ENCODE assay signal across 8 cellular contexts in the genomic region with DNA sequence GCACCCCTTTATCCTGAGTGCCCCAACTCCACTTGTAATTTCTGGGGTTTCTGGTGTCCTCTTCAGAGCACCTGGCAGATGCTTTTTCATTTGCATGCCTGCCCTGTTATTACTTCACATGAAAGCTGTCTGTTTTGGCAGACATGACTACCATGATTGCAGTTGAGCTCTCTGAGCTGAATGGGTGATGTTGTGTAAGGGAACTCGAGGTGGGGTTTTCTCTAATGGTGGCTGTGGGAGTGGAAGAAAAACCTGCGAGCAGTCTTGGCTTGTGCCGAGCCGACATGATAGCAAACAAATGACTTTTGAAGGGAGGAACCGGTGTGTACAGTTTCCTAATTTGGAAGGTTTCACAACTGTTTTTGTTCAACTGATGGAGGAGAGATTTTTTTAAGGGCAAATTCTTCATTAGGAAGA.
A peak's percentile ranks its signal among the peaks of the same experiment; 100 is the strongest.
DNase-seq lines count a peak whose midpoint lies in the region; ATAC-seq, FAIRE-seq and TF ChIP-seq lines count a peak whose summit lies in the region.

No MANE protein-coding gene starts in this region.

- TF ChIP-seq CTCF in HL-60 (IDR thresholded peaks at IDR 0.05; ENCODE audit: insufficient read depth, low read length) (no peak), ascending aorta (IDR thresholded peaks at IDR 0.05) (no peak), hepatocyte (IDR thresholded peaks at IDR 0.05; ENCODE audit: poor library complexity) (no peak)

- H3K27me3 ChIP-seq in HL-60 (ENCODE audit: insufficient read depth, poor library complexity, severe bottlenecking), result no peaks in the 10 kb centered on the region
- no peaks in the 10 kb centered on the region for H3K27me3 ChIP-seq in ascending aorta
- H3K27me3 ChIP-seq in hepatocyte, result no peaks in the 10 kb centered on the region
- H3K27me3 ChIP-seq in subcutaneous abdominal adipose tissue (ENCODE audit: control insufficient read depth in 5 of 5, insufficient read depth in 4 of 5, low read length in 5 of 5), result no peaks in the 10 kb centered on the region

- H3K4me3 ChIP-seq in HL-60 (replicated peaks; ENCODE audit: insufficient read depth, low read length), result no peak overlapping the region
- peak overlapping the region in 1 of 2 donors; percentile 28 for H3K4me3 ChIP-seq in ascending aorta
- no peak overlapping the region for H3K4me3 ChIP-seq in hepatocyte
- H3K4me3 ChIP-seq in subcutaneous abdominal adipose tissue (ENCODE audit: low read depth in 1 of 5, low read length in 5 of 5), result peak overlapping the region in 1 of 5 donors; percentile 26

- DNase-seq in HL-60 (ENCODE audit: low read depth in 1 of 2, low spot score in 1 of 2), result peak in 1 of 2 experiments; percentile 23
- DNase-seq in ascending aorta (ENCODE audit: low spot score in 2 of 2), result no peak
- no peak for DNase-seq in hepatocyte (ENCODE audit: low spot score)
- no peak for DNase-seq in stimulated activated CD4-positive, alpha-beta T cell treated with anti-CD3 and anti-CD28 coated beads, Interleukin-2, amount 100 ng/mL, for 24 hours
- DNase-seq in GM12892 (ENCODE audit: insufficient read length), result no peak

- peak overlapping the region; percentile 48 for H3K4me2 ChIP-seq in hepatocyte

- H3K9me2 ChIP-seq in hepatocyte (replicated peaks; ENCODE audit: insufficient read depth), result no peaks in the 10 kb centered on the region

- ATAC-seq in GM18873 (IDR thresholded peaks at IDR 0.05; ENCODE audit: low FRiP score, unreplicated experiment) (no peak), HG02840 (IDR thresholded peaks at IDR 0.05; ENCODE audit: low FRiP score, unreplicated experiment) (no peak)

- H2AFZ ChIP-seq in hepatocyte, result no peak overlapping the region

- H3K4me1 ChIP-seq in ascending aorta, result peaks cover 9 to 59% of the 10 kb centered on the region in 2 donors
- H3K4me1 ChIP-seq in hepatocyte (ENCODE audit: insufficient read depth), result peaks cover 53% of the 10 kb centered on the region
- peaks cover 9 to 57% (median 42%) of the 10 kb centered on the region in 5 donors for H3K4me1 ChIP-seq in subcutaneous abdominal adipose tissue (ENCODE audit: control insufficient read depth in 5 of 5, insufficient read depth in 5 of 5, low read length in 5 of 5)

- FAIRE-seq in GM12892 (lab: Jason Lieb, UNC), result no peak

- TF ChIP-seq POLR2A in GM12892 (IDR thresholded peaks at IDR 0.05; ENCODE audit: low read depth, low read length), result no peak

- no peaks in the 10 kb centered on the region for H4K20me1 ChIP-seq in hepatocyte (ENCODE audit: insufficient read depth, poor library complexity, severe bottlenecking)

- peaks cover 28% of the 10 kb centered on the region for H3K79me2 ChIP-seq in hepatocyte

- H3K36me3 ChIP-seq in ascending aorta (no peaks in the 10 kb centered on the region), hepatocyte (replicated peaks; ENCODE audit: insufficient read depth, low read depth) (no peaks in the 10 kb centered on the region), subcutaneous abdominal adipose tissue (ENCODE audit: control insufficient read depth in 5 of 5, insufficient read depth in 5 of 5, low read length in 5 of 5) (no peaks in the 10 kb centered on the region)

- 50% methylated on average over 5 of the region's 5 CpGs for WGBS in hepatocyte (ENCODE audit: low lambda C conversion rate, missing lambda C conversion rate)

- H3K9me3 ChIP-seq in ascending aorta (no peaks in the 10 kb centered on the region), hepatocyte (ENCODE audit: low read depth) (no peaks in the 10 kb centered on the region), subcutaneous abdominal adipose tissue (ENCODE audit: control insufficient read depth in 5 of 5, low read length in 5 of 5) (no peaks in the 10 kb centered on the region)

- H3K27ac ChIP-seq in HL-60 (replicated peaks) (peak overlapping the region; percentile 47), ascending aorta (peak overlapping the region; percentile 91 to 97), hepatocyte (peak overlapping the region; percentile 89), subcutaneous abdominal adipose tissue (ENCODE audit: low read depth, low read length) (peak overlapping the region; percentile 74)

- no peak overlapping the region for H3K9ac ChIP-seq in subcutaneous abdominal adipose tissue (ENCODE audit: low read length in 5 of 5)

- intact Hi-C loops in ascending aorta (cut with DNase I), result loop anchor here (1.0 to 2.0 kb wide), 3 partner anchors 22 to 72 kb away; no protein-coding TSS in a partner anchor
